ENCODE assay signal across 17 cellular contexts in genomic region chr3:139297588-139298311, GRCh38. TPM values are rescaled to one million over a fixed set of nuclear protein-coding genes. Genes with fewer than 3 reads are reported as not detected.
A peak's percentile ranks its signal among the peaks of the same experiment; 100 is the strongest.
DNase-seq lines count a peak whose midpoint lies in the region; ATAC-seq and FAIRE-seq lines count a peak whose summit lies in the region.
"Had no signal": no experiment of that assay in that cellular context is flagged by ENCODE, and none has a peak within 500 bp of the region (broad histone marks: within the 10 kb centered on the region; RNA-seq: fewer than 3 reads in every experiment).

No MANE protein-coding gene starts in this region.

- DNase-seq in NCI-H226, result peak; percentile 52
- DNase-seq in amniotic epithelial cell (ENCODE audit: low read depth), result peak; percentile 29
- DNase-seq in left lobe of liver (ENCODE audit: low spot score), result peak; percentile 79
- no peak for DNase-seq in NCI-H2029 treated with DMSO at 0.1 percent for 48 hours (lab: John Stamatoyannopoulos, UW)
- no peak for DNase-seq in RPMI8226
- no peak for DNase-seq in frontal cortex (ENCODE audit: low spot score in 2 of 2)
- DNase-seq: ACHN; C1 segment of cervical spinal cord; CD8-positive, alpha-beta memory T cell; NCI-H1694; NCI-H2107; NCI-H510A treated with DMSO at 0.1 percent for 48 hours; NCI-H82; OCI-M1 had no signal

- FAIRE-seq in frontal cortex (lab: Jason Lieb, UNC), result no peak
- FAIRE-seq: H54, HTR-8/SVneo had no signal

- peak; percentile 78 for ATAC-seq in left lobe of liver
- ATAC-seq in HG03378 (IDR thresholded peaks at IDR 0.05; ENCODE audit: unreplicated experiment), result no peak

RNA-seq across cellular contexts. Expression of gene MRPS22, which starts 46.1 kb away (rescaled TPM):
- total RNA-seq in left lobe of liver (29.9 TPM), frontal cortex (71.7 TPM)

Comparison
In these comparisons a context has a peak if more than half of its experiments do, and no peak if none do; other contexts are left out.
1. DNase-seq: peak in NCI-H226 (single experiment), amniotic epithelial cell (single experiment) and left lobe of liver (single experiment); none in NCI-H2029 treated with DMSO at 0.1 percent for 48 hours (single experiment), RPMI8226 (single experiment) and frontal cortex (0 of 2).